ENCODE assay signal across 8 cellular contexts in the genomic region with DNA sequence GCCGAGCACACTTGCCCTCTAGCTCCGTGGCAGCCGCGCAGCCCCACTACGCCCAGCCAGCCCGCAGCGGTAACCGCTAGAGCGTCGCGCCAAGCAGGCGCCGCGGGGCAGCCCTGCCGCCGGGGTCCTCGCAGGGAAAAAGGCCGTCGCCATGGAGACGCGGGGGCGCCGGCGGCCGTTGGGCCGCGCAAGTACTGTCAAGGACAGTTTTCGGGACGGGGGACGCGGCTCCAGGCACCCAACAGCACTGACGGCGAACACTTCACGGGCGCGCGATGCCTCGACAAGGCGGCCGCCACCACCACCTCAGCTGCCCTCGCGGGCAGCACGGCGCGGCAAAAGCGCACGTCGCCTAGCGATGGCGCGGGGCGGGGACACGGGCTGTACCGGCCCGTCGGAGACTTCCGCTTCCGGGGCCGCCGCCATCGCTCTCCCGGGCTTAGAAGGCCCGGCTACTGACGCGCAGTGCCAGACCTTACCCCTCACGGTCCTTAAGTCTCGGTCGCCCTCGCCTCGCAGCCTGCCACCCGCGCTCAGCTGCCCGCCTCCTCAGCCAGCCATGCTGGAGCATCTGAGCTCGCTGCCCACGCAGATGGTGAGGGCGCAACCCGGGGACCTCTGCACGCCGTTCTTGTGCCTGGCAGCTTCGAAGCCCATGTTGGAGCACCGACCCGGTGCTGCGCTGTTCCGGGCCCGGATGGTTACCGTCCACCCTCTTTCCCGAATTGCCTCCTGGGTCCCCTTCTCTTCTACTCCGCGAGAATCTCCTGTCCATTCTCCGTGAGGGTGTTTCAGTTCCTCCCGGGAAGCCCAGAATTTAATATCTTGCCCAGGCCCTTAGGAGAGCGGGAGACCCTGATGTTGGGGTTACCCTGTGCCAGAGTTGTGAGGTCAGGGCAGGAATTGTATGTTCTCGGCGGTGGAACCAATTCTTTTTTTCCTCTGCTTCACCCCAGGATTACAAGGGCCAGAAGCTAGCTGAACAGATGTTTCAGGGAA. TPM values are rescaled to one million over a fixed set of nuclear protein-coding genes. Genes with fewer than 3 reads are reported as not detected.
DNase-seq lines count a peak whose midpoint lies in the region; ATAC-seq and TF ChIP-seq lines count a peak whose summit lies in the region.

A gene with protein sequence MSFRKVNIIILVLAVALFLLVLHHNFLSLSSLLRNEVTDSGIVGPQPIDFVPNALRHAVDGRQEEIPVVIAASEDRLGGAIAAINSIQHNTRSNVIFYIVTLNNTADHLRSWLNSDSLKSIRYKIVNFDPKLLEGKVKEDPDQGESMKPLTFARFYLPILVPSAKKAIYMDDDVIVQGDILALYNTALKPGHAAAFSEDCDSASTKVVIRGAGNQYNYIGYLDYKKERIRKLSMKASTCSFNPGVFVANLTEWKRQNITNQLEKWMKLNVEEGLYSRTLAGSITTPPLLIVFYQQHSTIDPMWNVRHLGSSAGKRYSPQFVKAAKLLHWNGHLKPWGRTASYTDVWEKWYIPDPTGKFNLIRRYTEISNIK (minus strand): TSS at position 104 of the 999 bp plus-strand sequence. CDS start 5,331 bp downstream, outside the sequence.
A gene (plus strand): TSS at position 419 of the 999 bp plus-strand sequence. CDS start 141 bp downstream, at position 560.

- H2AFZ ChIP-seq in IMR-90 (replicated peaks; ENCODE audit: low read length, poor library complexity): peak within 1 kb of the TSS; percentile 100
- H2AFZ ChIP-seq in fibroblast of lung (ENCODE audit: low read length): peak within 1 kb of the TSS; percentile 82

- peak within 1 kb of the TSS; percentile 99 for H2AK5ac ChIP-seq in IMR-90 (ENCODE audit: low read depth, low read length)

- peak within 1 kb of the TSS; percentile 87 for H4K5ac ChIP-seq in IMR-90 (ENCODE audit: low read depth, low read length)

- H4K91ac ChIP-seq in IMR-90 (ENCODE audit: insufficient read depth, low read depth, low read length): peak within 1 kb of the TSS; percentile 96

- dilution Hi-C loops in IMR-90 (cut with HindIII; ENCODE audit: low sequenced_read_pairs, unreplicated experiment): no loop called here

- peaks cover 5% of the 10 kb centered on the region; the same call in 1 of the 2 replicates for H3K9me1 ChIP-seq in IMR-90 (ENCODE audit: insufficient read depth, low read length)

- H3K4me2 ChIP-seq in IMR-90 (ENCODE audit: low read depth, low read length) (peak within 1 kb of the TSS; percentile 100), fibroblast of lung (ENCODE audit: extremely low read depth, insufficient read depth, low read length) (peak within 1 kb of the TSS; percentile 79)

- POLR2A ChIA-PET in IMR-90 (lab: Charles Lee; ENCODE audit: unreplicated experiment): no interaction called here

- peak within 1 kb of the TSS; percentile 87 to 96 for H4K8ac ChIP-seq in IMR-90 (ENCODE audit: low read depth in 2 of 2, low read length in 2 of 2)

- BruUV-seq in IMR-90 (replicated peaks; lab: Mats Ljungman, UMichigan): no TSS peak

- H3K4ac ChIP-seq in IMR-90 (ENCODE audit: low read depth, low read length): peak within 1 kb of the TSS; percentile 97

- peak within 1 kb of the TSS; percentile 58 for H3K18ac ChIP-seq in IMR-90 (ENCODE audit: low read depth, low read length)

- peak within 1 kb of the TSS; percentile 99 for H3K4me3 Mint-ChIP-seq in activated T-helper 1 cell treated with anti-CD3 and anti-CD28 coated beads, Interleukin-12 subunit alpha, Interleukin-12 subunit beta, Interleukin-2, Interleukin-4 antibody, amounts not matched to agents 30 ng/mL and 10 ng/mL and 1 ng/mL, durations not matched to agents 14 hours and 24 hours and 36 hours
- peak within 1 kb of the TSS; percentile 92 for H3K4me3 Mint-ChIP-seq in natural killer cell

- intact Hi-C loops in IMR-90 (cut with micrococcal nuclease) (no loop called here), natural killer cell (cut with micrococcal nuclease) (loop anchor here (1.0 kb wide), 1 partner anchor 21 kb away; a partner anchor contains a TSS)
- intact Hi-C loops in activated T-helper 1 cell treated with anti-CD3 and anti-CD28 coated beads, Interleukin-12 subunit alpha, Interleukin-12 subunit beta, Interleukin-2, Interleukin-4 antibody, amounts not matched to agents 30 ng/mL and 10 ng/mL and 1 ng/mL, durations not matched to agents 14 hours and 24 hours and 36 hours (cut with micrococcal nuclease): loop anchor here (1.0 kb wide), 6 partner anchors 11 to 366 kb away; a partner anchor contains a TSS

- in situ Hi-C loops in IMR-90 (cut with MboI; ENCODE audit: low sequenced_read_pairs): no loop called here

- H3K9me3 Mint-ChIP-seq in activated T-helper 1 cell treated with anti-CD3 and anti-CD28 coated beads, Interleukin-12 subunit alpha, Interleukin-12 subunit beta, Interleukin-2, Interleukin-4 antibody, amounts not matched to agents 30 ng/mL and 10 ng/mL and 1 ng/mL, durations not matched to agents 14 hours and 24 hours and 36 hours: no peaks in the 10 kb centered on the region
- no peaks in the 10 kb centered on the region for H3K9me3 Mint-ChIP-seq in natural killer cell

- peaks cover 22 to 61% of the 10 kb centered on the region in 2 experiments for H3K79me1 ChIP-seq in IMR-90 (ENCODE audit: low read depth in 1 of 2, low read length in 2 of 2)

- H2BK5ac ChIP-seq in IMR-90 (ENCODE audit: low read depth, low read length, poor library complexity, severe bottlenecking): peak within 1 kb of the TSS; percentile 91

- peak within 1 kb of the TSS; percentile 59; the same call in 1 of the 3 replicates for H2BK15ac ChIP-seq in IMR-90 (ENCODE audit: low read depth, low read length)

- H3K36me3 Mint-ChIP-seq in activated T-helper 1 cell treated with anti-CD3 and anti-CD28 coated beads, Interleukin-12 subunit alpha, Interleukin-12 subunit beta, Interleukin-2, Interleukin-4 antibody, amounts not matched to agents 30 ng/mL and 10 ng/mL and 1 ng/mL, durations not matched to agents 14 hours and 24 hours and 36 hours (ENCODE audit: low read depth): peaks cover 11% of the 10 kb centered on the region
- H3K36me3 Mint-ChIP-seq in natural killer cell: no peaks in the 10 kb centered on the region

- peak within 1 kb of the TSS; percentile 95 for H3K23ac ChIP-seq in IMR-90 (ENCODE audit: low read depth, low read length)

- H3K4me1 ChIP-seq in IMR-90 (ENCODE audit: control insufficient read depth, insufficient read depth, low read length): peaks cover 5% of the 10 kb centered on the region
- peaks cover 2 to 26% (median 10%) of the 10 kb centered on the region in 4 donors for H3K4me1 ChIP-seq in Peyer's patch
- peaks cover 5% of the 10 kb centered on the region for H3K4me1 ChIP-seq in fibroblast of lung (ENCODE audit: control insufficient read depth, extremely low read depth, insufficient read depth, low read length)

- peak; percentile 87 for TF ChIP-seq POLR2A in IMR-90 (IDR thresholded peaks at IDR 0.05; ENCODE audit: low read depth, low read length)
- peak; percentile 54 to 77 for TF ChIP-seq POLR2A in Peyer's patch (IDR thresholded peaks at IDR 0.05)

- TF ChIP-seq RAD21 in IMR-90 (IDR thresholded peaks at IDR 0.05; ENCODE audit: low read length): no peak

- H2AK9ac ChIP-seq in IMR-90 (replicated peaks; ENCODE audit: low read depth, low read length, poor library complexity): peak within 1 kb of the TSS; percentile 100

- H3K27ac ChIP-seq in IMR-90 (ENCODE audit: insufficient read depth, low read length) (peak within 1 kb of the TSS; percentile 97), Peyer's patch (peak within 1 kb of the TSS; percentile 83 to 97 (median 87)), fibroblast of lung (ENCODE audit: insufficient read depth, low read length) (peak within 1 kb of the TSS; percentile 93)

- peaks cover 33% of the 10 kb centered on the region for H3K4me1 Mint-ChIP-seq in activated T-helper 1 cell treated with anti-CD3 and anti-CD28 coated beads, Interleukin-12 subunit alpha, Interleukin-12 subunit beta, Interleukin-2, Interleukin-4 antibody, amounts not matched to agents 30 ng/mL and 10 ng/mL and 1 ng/mL, durations not matched to agents 14 hours and 24 hours and 36 hours (ENCODE audit: low read depth)
- H3K4me1 Mint-ChIP-seq in natural killer cell: peaks cover 14 to 18% of the 10 kb centered on the region in 2 donors

- H3K4me3 ChIP-seq in IMR-90 (ENCODE audit: insufficient read depth, low read depth, low read length): peak within 1 kb of the TSS; percentile 95
- peak within 1 kb of the TSS; percentile 71 to 99 (median 91) for H3K4me3 ChIP-seq in Peyer's patch
- peak within 1 kb of the TSS; percentile 50 to 100 (median 92) for H3K4me3 ChIP-seq in fibroblast of lung (replicated peaks in 1 of 4; ENCODE audit: control extremely low read depth in 1 of 4, insufficient read depth in 1 of 4, low read depth in 3 of 4, low read length in 4 of 4)

- peak within 1 kb of the TSS; percentile 92 for H3K56ac ChIP-seq in IMR-90 (ENCODE audit: extremely low read depth, insufficient read depth, low read length)

- H3K9ac ChIP-seq in IMR-90 (ENCODE audit: low read depth, low read length) (peak within 1 kb of the TSS; percentile 98), fibroblast of lung (ENCODE audit: insufficient read depth, low read length) (peak within 1 kb of the TSS; percentile 86)

- peak within 1 kb of the TSS; percentile 53 for H2BK120ac ChIP-seq in IMR-90 (ENCODE audit: low read depth, low read length)

- peaks cover 57% of the 10 kb centered on the region for H3K79me2 ChIP-seq in fibroblast of lung (ENCODE audit: control insufficient read depth, insufficient read depth, low read length)

- WGBS in IMR-90 (ENCODE audit: extremely low coverage in 2 of 2, insufficient read length in 1 of 2), 2 experiments: 0% methylated on average over 34 of the region's 94 CpGs; no CpG with 5 or more reads in 1 of the 2 experiments

- DNase-seq in DMS153 treated with DMSO at 0.1 percent for 48 hours (lab: John Stamatoyannopoulos, UW; ENCODE audit: unreplicated experiment) (peak; percentile 46), IMR-90 (peak; percentile 79), Peyer's patch (peak; percentile 84 to 93 (median 93)), fibroblast of lung (ENCODE audit: low read depth in 2 of 2) (peak; percentile 84 to 86), natural killer cell (peak; percentile 90)
- DNase-seq in activated T-helper 1 cell treated with anti-CD3 and anti-CD28 coated beads, Interleukin-12 subunit alpha, Interleukin-12 subunit beta, Interleukin-2, Interleukin-4 antibody, amounts not matched to agents 30 ng/mL and 10 ng/mL and 1 ng/mL, durations not matched to agents 14 hours and 24 hours and 36 hours (ENCODE audit: low spot score): peak; percentile 82
- DNase-seq in stimulated activated naive CD4-positive, alpha-beta T cell treated with Interleukin-2 at 50 U/mL for 16 hours (lab: John Stamatoyannopoulos, UW): peak; percentile 83

- no peaks in the 10 kb centered on the region for H3K27me3 Mint-ChIP-seq in activated T-helper 1 cell treated with anti-CD3 and anti-CD28 coated beads, Interleukin-12 subunit alpha, Interleukin-12 subunit beta, Interleukin-2, Interleukin-4 antibody, amounts not matched to agents 30 ng/mL and 10 ng/mL and 1 ng/mL, durations not matched to agents 14 hours and 24 hours and 36 hours (ENCODE audit: insufficient read depth)
- H3K27me3 Mint-ChIP-seq in natural killer cell (ENCODE audit: low read depth in 2 of 2): no peaks in the 10 kb centered on the region

- no peak for TF ChIP-seq CTCF in IMR-90 (conservative IDR thresholded peaks at IDR 0.05; ENCODE audit: low read depth, low read length)
- peak in 1 of 6 experiments; percentile 16 for TF ChIP-seq CTCF in Peyer's patch (IDR thresholded peaks at IDR 0.05)
- no peak for TF ChIP-seq CTCF in fibroblast of lung (conservative IDR thresholded peaks at IDR 0.05 in 1 of 2, IDR thresholded peaks at IDR 0.05 in 1 of 2; ENCODE audit: low read depth in 1 of 2, low read length in 2 of 2)
- TF ChIP-seq CTCF in natural killer cell (IDR thresholded peaks at IDR 0.05): no peak

- H3K36me3 ChIP-seq in IMR-90 (ENCODE audit: control insufficient read depth, insufficient read depth, low read length): peaks cover 4% of the 10 kb centered on the region
- H3K36me3 ChIP-seq in Peyer's patch: peaks cover 0 to 15% (median 0%) of the 10 kb centered on the region in 3 donors
- no peaks in the 10 kb centered on the region for H3K36me3 ChIP-seq in fibroblast of lung (ENCODE audit: control insufficient read depth, insufficient read depth, low read length)

- no peaks in the 10 kb centered on the region for H3K27me3 ChIP-seq in IMR-90 (ENCODE audit: control insufficient read depth, insufficient read depth, low read length)
- no peaks in the 10 kb centered on the region for H3K27me3 ChIP-seq in Peyer's patch
- H3K27me3 ChIP-seq in fibroblast of lung (ENCODE audit: control insufficient read depth, insufficient read depth, low read length): no peaks in the 10 kb centered on the region

- H4K20me1 ChIP-seq in IMR-90 (ENCODE audit: insufficient read depth, low read length) (peaks cover 12% of the 10 kb centered on the region; the same call in 1 of the 2 replicates), fibroblast of lung (ENCODE audit: control insufficient read depth, extremely low read depth, insufficient read depth, low read length) (no peaks in the 10 kb centered on the region)

- peak; percentile 72 for ATAC-seq in GM21529 (IDR thresholded peaks at IDR 0.05; ENCODE audit: unreplicated experiment)
- ATAC-seq in IMR-90 (ENCODE audit: low read depth): peak; percentile 91
- ATAC-seq in natural killer cell: peak; percentile 90 to 96 (median 91)

- H3K27ac Mint-ChIP-seq in activated T-helper 1 cell treated with anti-CD3 and anti-CD28 coated beads, Interleukin-12 subunit alpha, Interleukin-12 subunit beta, Interleukin-2, Interleukin-4 antibody, amounts not matched to agents 30 ng/mL and 10 ng/mL and 1 ng/mL, durations not matched to agents 14 hours and 24 hours and 36 hours: peak within 1 kb of the TSS; percentile 94
- H3K27ac Mint-ChIP-seq in natural killer cell: peak within 1 kb of the TSS; percentile 94 to 95

- CTCF ChIA-PET in IMR-90 (lab: Yijun Ruan, JAX): no interaction called here

- H3K14ac ChIP-seq in IMR-90 (replicated peaks; ENCODE audit: low read depth, low read length): peak within 1 kb of the TSS; percentile 99

- no peaks in the 10 kb centered on the region for H3K9me3 ChIP-seq in IMR-90 (ENCODE audit: control insufficient read depth, insufficient read depth, low read length)
- H3K9me3 ChIP-seq in Peyer's patch: no peaks in the 10 kb centered on the region
- no peaks in the 10 kb centered on the region for H3K9me3 ChIP-seq in fibroblast of lung (ENCODE audit: control insufficient read depth, insufficient read depth, low read depth, low read length)

- H2BK20ac ChIP-seq in IMR-90 (ENCODE audit: low read depth, low read length): no peak within 1 kb of the TSS; the same call in 1 of the 2 replicates

RNA-seq across cellular contexts. Expression of the first gene that starts in this region (rescaled TPM):
- total RNA-seq in IMR-90 (2012; rRNA removed) (65.3 and 87.8 TPM in 2 replicates), Peyer's patch (10 to 100 TPM; 25.6 to 31.2 (median 30.3) TPM), fibroblast of lung (107 and 116 TPM in 2 replicates), natural killer cell (10 to 100 TPM; 31.1 to 39.4 (median 38.2) TPM)
- polyA plus RNA-seq in IMR-90 (2012; rRNA removed) (114 and 124 TPM in 2 replicates), fibroblast of lung (99.6 and 160 TPM in 2 replicates)
- 56.9 and 58.9 TPM in 2 replicates for polyA plus RNA-seq in IMR-90 (2012; cell fraction: cytosol; rRNA removed)
- 65.4 and 208 TPM in 2 replicates for polyA plus RNA-seq in IMR-90 (2012; cell fraction: nucleus; rRNA removed; ENCODE audit: low replicate concordance)
- total RNA-seq in activated T-helper 1 cell treated with anti-CD3 and anti-CD28 coated beads, Interleukin-12 subunit alpha, Interleukin-12 subunit beta, Interleukin-2, Interleukin-4 antibody, amounts not matched to agents 30 ng/mL and 10 ng/mL and 1 ng/mL, durations not matched to agents 14 hours and 24 hours and 36 hours: 33.9 and 40.6 TPM in 2 replicates
- 69.6 and 93.0 TPM in 2 replicates for polyA plus RNA-seq in fibroblast of lung (2012)
- 29.9 and 71.9 TPM in 2 replicates for polyA minus RNA-seq in fibroblast of lung (ENCODE audit: low replicate concordance)

RNA-seq across cellular contexts. Expression of the second gene that starts in this region (rescaled TPM):
- 50.5 and 102 TPM in 2 replicates for total RNA-seq in IMR-90 (2012; rRNA removed)
- 111 and 124 TPM in 2 replicates for polyA plus RNA-seq in IMR-90 (2012; rRNA removed)
- polyA plus RNA-seq in IMR-90 (2012; cell fraction: cytosol; rRNA removed): 156 and 226 TPM in 2 replicates
- 32.6 and 43.0 TPM in 2 replicates for polyA plus RNA-seq in IMR-90 (2012; cell fraction: nucleus; rRNA removed; ENCODE audit: low replicate concordance)
- 100 to 1,000 TPM in 1 of 4 donors, 10 to 100 TPM in 3; 33.8 to 123 (median 65.3) TPM for total RNA-seq in Peyer's patch
- 122 and 132 TPM in 2 replicates for total RNA-seq in activated T-helper 1 cell treated with anti-CD3 and anti-CD28 coated beads, Interleukin-12 subunit alpha, Interleukin-12 subunit beta, Interleukin-2, Interleukin-4 antibody, amounts not matched to agents 30 ng/mL and 10 ng/mL and 1 ng/mL, durations not matched to agents 14 hours and 24 hours and 36 hours
- 46.0 and 49.0 TPM in 2 replicates for total RNA-seq in fibroblast of lung
- 134 and 151 TPM in 2 replicates for polyA plus RNA-seq in fibroblast of lung
- polyA plus RNA-seq in fibroblast of lung (2012): 179 and 184 TPM in 2 replicates
- 44.4 and 51.3 TPM in 2 replicates for polyA minus RNA-seq in fibroblast of lung (ENCODE audit: low replicate concordance)
- 10 to 100 TPM; 52.4 to 64.4 (median 57.3) TPM for total RNA-seq in natural killer cell

Comparison
In these comparisons a context has a peak if more than half of its experiments do, and no peak if none do; other contexts are left out.
1. Peak in every context shown above with its lines: DNase-seq, ATAC-seq, H3K4me3 ChIP-seq and H3K27ac ChIP-seq.